ENCODE assay signal across 1 cellular context in genomic region chr15:37101634-37102314, GRCh38.
TF ChIP-seq lines count a peak whose summit lies in the region.

No MANE protein-coding gene starts in this region.

TF ChIP-seq in HEK293, 187 proteins besides CTCF, POLR2A, EP300 and RAD21 (continued from another document and continues in another):
- 0 out of 2 replicates have a peak, but pooled peaks have one; percentile 5 for TF ChIP-seq ZNF366 (tag by site-specific recombination; conservative IDR thresholded peaks at IDR 0.05)
- TF ChIP-seq ZNF529 (tag by site-specific recombination; IDR thresholded peaks at IDR 0.05; ENCODE audit: insufficient replicate concordance) = no peak
- TF ChIP-seq SCRT1 (tag by site-specific recombination; IDR thresholded peaks at IDR 0.05; ENCODE audit: borderline replicate concordance) = no peak
- TF ChIP-seq ZBTB26 (tag by site-specific recombination; optimal IDR thresholded peaks at IDR 0.05) = peak; percentile 70
- no peak; the same call in 1 of the 2 replicates for TF ChIP-seq TCF7L2 (IDR thresholded peaks at IDR 0.05; ENCODE audit: borderline replicate concordance, low read depth, low read length)
- TF ChIP-seq HIC1 (tag by site-specific recombination; IDR thresholded peaks at IDR 0.05) = peak; percentile 91
- TF ChIP-seq ZXDB (tag by site-specific recombination; IDR thresholded peaks at IDR 0.05) = no peak; the same call in 1 of the 2 replicates
- no peak for TF ChIP-seq ZNF138 (tag by site-specific recombination; IDR thresholded peaks at IDR 0.05; ENCODE audit: borderline replicate concordance)
- no peak for TF ChIP-seq ZBTB1 (tag by site-specific recombination; IDR thresholded peaks at IDR 0.05)
- TF ChIP-seq RBAK (tag by site-specific recombination; IDR thresholded peaks at IDR 0.05) = no peak
- TF ChIP-seq YY2 (tag by site-specific recombination; IDR thresholded peaks at IDR 0.05) = no peak
- TF ChIP-seq YY1 (tag by site-specific recombination; IDR thresholded peaks at IDR 0.05) = 0 out of 2 replicates have a peak, but pooled peaks have one; percentile 5
- TF ChIP-seq ZNF514 (tag by site-specific recombination; IDR thresholded peaks at IDR 0.05) = no peak
- TF ChIP-seq ZNF768 (tag by site-specific recombination; IDR thresholded peaks at IDR 0.05) = no peak
- no peak for TF ChIP-seq ZNF280C (tag by site-specific recombination; IDR thresholded peaks at IDR 0.05)
- no peak for TF ChIP-seq ZNF555 (tag by site-specific recombination; conservative IDR thresholded peaks at IDR 0.05)
- no peak for TF ChIP-seq ZNF23 (tag by site-specific recombination; IDR thresholded peaks at IDR 0.05; ENCODE audit: borderline replicate concordance)
- no peak for TF ChIP-seq TRIM28 (IDR thresholded peaks at IDR 0.05; ENCODE audit: borderline replicate concordance, low read length)
- TF ChIP-seq GLI2 (tag by site-specific recombination; IDR thresholded peaks at IDR 0.05; ENCODE audit: borderline replicate concordance, low read depth) = no peak
- TF ChIP-seq ZSCAN4 (tag by site-specific recombination; IDR thresholded peaks at IDR 0.05) = no peak
- no peak for TF ChIP-seq ZNF26 (tag by site-specific recombination; IDR thresholded peaks at IDR 0.05)
- TF ChIP-seq ZNF169 (tag by site-specific recombination; IDR thresholded peaks at IDR 0.05) = no peak
- TF ChIP-seq ZNF677 (tag by site-specific recombination; IDR thresholded peaks at IDR 0.05) = no peak
- no peak for TF ChIP-seq OSR2 (tag by site-specific recombination; IDR thresholded peaks at IDR 0.05)
- TF ChIP-seq ZNF664 (tag by site-specific recombination; IDR thresholded peaks at IDR 0.05) = no peak
- no peak for TF ChIP-seq ZNF600 (tag by site-specific recombination; IDR thresholded peaks at IDR 0.05)
- no peak for TF ChIP-seq ZNF248 (tag by site-specific recombination; IDR thresholded peaks at IDR 0.05)
- no peak for TF ChIP-seq MZF1 (tag by site-specific recombination; IDR thresholded peaks at IDR 0.05; ENCODE audit: borderline replicate concordance)
- no peak for TF ChIP-seq ZNF146 (tag by site-specific recombination; IDR thresholded peaks at IDR 0.05)
- no peak for TF ChIP-seq ZNF324 (tag by site-specific recombination; IDR thresholded peaks at IDR 0.05)
- TF ChIP-seq KLF10 (tag by site-specific recombination; IDR thresholded peaks at IDR 0.05) = no peak
- no peak for TF ChIP-seq ZNF473 (tag by site-specific recombination; IDR thresholded peaks at IDR 0.05)
- no peak for TF ChIP-seq ZNF239 (tag by site-specific recombination; IDR thresholded peaks at IDR 0.05)
- no peak for TF ChIP-seq ZBTB49 (tag by site-specific recombination; IDR thresholded peaks at IDR 0.05; ENCODE audit: low read depth)
- no peak for TF ChIP-seq SP7 (tag by site-specific recombination; IDR thresholded peaks at IDR 0.05)
- no peak for TF ChIP-seq ZNF354C (tag by site-specific recombination; IDR thresholded peaks at IDR 0.05; ENCODE audit: borderline replicate concordance, low read depth)
- no peak for TF ChIP-seq ZNF292 (tag by site-specific recombination; IDR thresholded peaks at IDR 0.05; ENCODE audit: borderline replicate concordance, low read depth)
- no peak for TF ChIP-seq ZNF211 (tag by site-specific recombination; IDR thresholded peaks at IDR 0.05; ENCODE audit: low read depth)
- no peak for TF ChIP-seq KLF17 (tag by site-specific recombination; IDR thresholded peaks at IDR 0.05)
- peak; percentile 43 for TF ChIP-seq SP3 (tag by site-specific recombination; IDR thresholded peaks at IDR 0.05)
- no peak for TF ChIP-seq MYNN (tag by site-specific recombination; IDR thresholded peaks at IDR 0.05; ENCODE audit: borderline replicate concordance)
- TF ChIP-seq SALL2 (tag by site-specific recombination; IDR thresholded peaks at IDR 0.05; ENCODE audit: borderline replicate concordance) = no peak
- TF ChIP-seq ZNF449 (tag by site-specific recombination; IDR thresholded peaks at IDR 0.05) = no peak
- no peak for TF ChIP-seq PRDM4 (tag by site-specific recombination; IDR thresholded peaks at IDR 0.05)
- peak; percentile 75 for TF ChIP-seq ZBTB10 (tag by site-specific recombination; IDR thresholded peaks at IDR 0.05)
- no peak for TF ChIP-seq KLF1 (tag by site-specific recombination; IDR thresholded peaks at IDR 0.05)
